Comparison of ENCODE assay signal across 10 cellular contexts in genomic region chr12:18864900-18865561, GRCh38.
A peak's percentile ranks its signal among the peaks of the same experiment; 100 is the strongest.
DNase-seq lines count a peak whose midpoint lies in the region; ATAC-seq and TF ChIP-seq lines count a peak whose summit lies in the region.
"Had no signal": no experiment of that assay in that cellular context is flagged by ENCODE, and none has a peak within 500 bp of the region (broad histone marks: within the 10 kb centered on the region; RNA-seq: fewer than 3 reads in every experiment).

No MANE protein-coding gene starts in this region.

- peak overlapping the region; percentile 14; the same call in 1 of the 2 replicates for H3K27ac ChIP-seq in HUES6 (ENCODE audit: low read depth, low read length)
- H3K27ac ChIP-seq in left lung: no peak overlapping the region

- H3K4me1 ChIP-seq in BE2C (peaks cover 28% of the 10 kb centered on the region), HUES6 (ENCODE audit: control insufficient read depth, insufficient read depth, low read length) (peaks cover 16% of the 10 kb centered on the region), left lung (no peaks in the 10 kb centered on the region)

- H3K9me3 ChIP-seq in BE2C: no peaks in the 10 kb centered on the region
- peaks cover 5% of the 10 kb centered on the region; the same call in 1 of the 2 replicates for H3K9me3 ChIP-seq in HUES6 (ENCODE audit: control insufficient read depth, insufficient read depth, low read depth, low read length)
- H3K9me3 ChIP-seq in left lung: no peaks in the 10 kb centered on the region

- H3K4me3 ChIP-seq in BE2C (ENCODE audit: low read depth, low read length) (peak overlapping the region; percentile 41), HUES6 (ENCODE audit: low read depth, low read length) (no peak overlapping the region), left lung (no peak overlapping the region)

- DNase-seq in BE2C: peak; percentile 65
- DNase-seq in brain pericyte (ENCODE audit: low read depth, low spot score): peak; percentile 47
- DNase-seq in left lung: no peak
- no peak for DNase-seq in NCI-H748 (lab: John Stamatoyannopoulos, UW; ENCODE audit: unreplicated experiment)
- DNase-seq in NCI-H2029 (lab: John Stamatoyannopoulos, UW): no peak
- DNase-seq: COR-L47; stimulated activated CD4-positive, alpha-beta T cell treated with anti-CD3 and anti-CD28 coated beads, Interleukin-15, amount 100 ng/mL, for 24 hours had no signal

- H3K36me3 ChIP-seq in BE2C: no peaks in the 10 kb centered on the region
- no peaks in the 10 kb centered on the region for H3K36me3 ChIP-seq in HUES6 (ENCODE audit: control insufficient read depth, insufficient read depth, low read length)
- H3K36me3 ChIP-seq in left lung: no peaks in the 10 kb centered on the region

- no peak overlapping the region for H3K9ac ChIP-seq in HUES6 (ENCODE audit: low read length)

- ATAC-seq in left lung: peak; percentile 43
- ATAC-seq in HG02970 (IDR thresholded peaks at IDR 0.05; ENCODE audit: low FRiP score, unreplicated experiment): no peak
- ATAC-seq in GM21367 (IDR thresholded peaks at IDR 0.05; ENCODE audit: unreplicated experiment): no peak

- intact Hi-C loops in left lung (cut with DNase I): loop anchor here in 1 of 2 donors (10.0 kb wide), 1 partner anchor 310 kb away; no protein-coding TSS in a partner anchor

- H3K27me3 ChIP-seq in BE2C: no peaks in the 10 kb centered on the region
- H3K27me3 ChIP-seq in HUES6 (ENCODE audit: control insufficient read depth, insufficient read depth, low read length): no peaks in the 10 kb centered on the region
- no peaks in the 10 kb centered on the region for H3K27me3 ChIP-seq in left lung

- TF ChIP-seq CTCF in BE2C (IDR thresholded peaks at IDR 0.05; ENCODE audit: low read depth, low read length) (no peak), left lung (IDR thresholded peaks at IDR 0.05) (no peak)

Comparison
In these comparisons a context has a peak if more than half of its experiments do, and no peak if none do; other contexts are left out.
1. DNase-seq: peak in BE2C (single experiment) and brain pericyte (single experiment); none in left lung (0 of 2), NCI-H748 (single experiment) and NCI-H2029 (single experiment).